ENCODE assay signal across 14 cellular contexts in genomic region chr2:44267269-44268258, GRCh38. TPM values are rescaled to one million over a fixed set of nuclear protein-coding genes. Genes with fewer than 3 reads are reported as not detected.
DNase-seq lines count a peak whose midpoint lies in the region; ATAC-seq and TF ChIP-seq lines count a peak whose summit lies in the region.
"Had no signal": no experiment of that assay in that cellular context is flagged by ENCODE, and none has a peak within 500 bp of the region (broad histone marks: within the 10 kb centered on the region; RNA-seq: fewer than 3 reads in every experiment).

No MANE protein-coding gene starts in this region.

- TF ChIP-seq CTCF in ascending aorta (IDR thresholded peaks at IDR 0.05) (no peak), psoas muscle (IDR thresholded peaks at IDR 0.05) (no peak), Caco-2 (IDR thresholded peaks at IDR 0.05; ENCODE audit: insufficient read depth in 1 of 2, low read depth in 1 of 2, low read length in 1 of 2, severe bottlenecking in 1 of 2, unreplicated experiment in 1 of 2) (no peak)

- no peak overlapping the region for H3K4me3 Mint-ChIP-seq in Caco-2 (ENCODE audit: unreplicated experiment)
- H3K4me3 Mint-ChIP-seq: activated naive CD4-positive, alpha-beta T cell treated with anti-CD3 and anti-CD28 coated beads for 36 hours had no signal

- H3K36me3 ChIP-seq in ascending aorta: no peaks in the 10 kb centered on the region
- H3K36me3 ChIP-seq in psoas muscle (ENCODE audit: insufficient read depth in 1 of 2, low read depth in 1 of 2): no peaks in the 10 kb centered on the region
- no peaks in the 10 kb centered on the region for H3K36me3 ChIP-seq in Caco-2 (ENCODE audit: control insufficient read depth, insufficient read depth, low read length)
- H3K36me3 ChIP-seq: BLaER1, Peyer's patch had no signal

- peak overlapping the region; percentile 81 to 92 for H3K27ac ChIP-seq in ascending aorta
- H3K27ac ChIP-seq in psoas muscle: peak overlapping the region; percentile 78
- H3K27ac ChIP-seq: BLaER1 had no signal

- no peak overlapping the region for H3K27ac Mint-ChIP-seq in Caco-2 (ENCODE audit: unreplicated experiment)
- H3K27ac Mint-ChIP-seq: activated naive CD4-positive, alpha-beta T cell treated with anti-CD3 and anti-CD28 coated beads for 36 hours had no signal

- peaks cover 6% of the 10 kb centered on the region for H3K9me3 Mint-ChIP-seq in Caco-2 (ENCODE audit: unreplicated experiment)
- H3K9me3 Mint-ChIP-seq: activated naive CD4-positive, alpha-beta T cell treated with anti-CD3 and anti-CD28 coated beads for 36 hours had no signal

- ATAC-seq in left cardiac atrium (peak; percentile 69 to 90), psoas muscle (peak; percentile 83 to 96 (median 90)), HG03460 (IDR thresholded peaks at IDR 0.05; ENCODE audit: unreplicated experiment) (no peak)
- ATAC-seq: activated CD4-positive, CD25-positive, alpha-beta regulatory T cell treated with anti-CD3 and anti-CD28 coated beads, Interleukin-2, amount 50 U/mL, for 24 hours had no signal

- CTCF ChIA-PET in Caco-2 (lab: Charles Lee): interaction anchor here (0.7 to 1.5 kb wide), 2 partner anchors 24 to 1135 kb away, joined by 6 read pairs; no protein-coding TSS in a partner anchor

- H3K27me3 Mint-ChIP-seq in Caco-2 (ENCODE audit: insufficient read depth, unreplicated experiment): no peaks in the 10 kb centered on the region

- peaks cover 9 to 42% of the 10 kb centered on the region in 2 donors for H3K4me1 ChIP-seq in ascending aorta
- H3K4me1 ChIP-seq in psoas muscle: peaks cover 17% of the 10 kb centered on the region
- peaks cover 14% of the 10 kb centered on the region for H3K4me1 ChIP-seq in Caco-2
- H3K4me1 ChIP-seq: BLaER1, Peyer's patch had no signal

- POLR2A ChIA-PET in Caco-2 (lab: Charles Lee): no interaction called here

- no TSS peak for BruUV-seq in Caco-2 (replicated peaks; lab: Mats Ljungman, UMichigan)

- H3K36me3 Mint-ChIP-seq in Caco-2 (ENCODE audit: insufficient read depth, unreplicated experiment): peaks cover 7% of the 10 kb centered on the region

- no peaks in the 10 kb centered on the region for H3K27me3 ChIP-seq in ascending aorta
- no peaks in the 10 kb centered on the region for H3K27me3 ChIP-seq in psoas muscle (ENCODE audit: insufficient read depth in 3 of 3, low read length in 2 of 3)
- no peaks in the 10 kb centered on the region for H3K27me3 ChIP-seq in Caco-2 (replicated peaks; ENCODE audit: control insufficient read depth, insufficient read depth, low read length)
- H3K27me3 ChIP-seq: BLaER1, Peyer's patch had no signal

- DNase-seq in COLO829 (ENCODE audit: low spot score) (peak; percentile 41), ascending aorta (ENCODE audit: low spot score in 2 of 2) (peak; percentile 14 to 88), left cardiac atrium (no peak), psoas muscle (no peak), NCI-H524 treated with DMSO at 0.1 percent for 48 hours (lab: John Stamatoyannopoulos, UW) (no peak), DMS79 (lab: John Stamatoyannopoulos, UW) (no peak), Caco-2 (no peak)
- DNase-seq: activated naive CD4-positive, alpha-beta T cell treated with anti-CD3 and anti-CD28 coated beads for 36 hours; erythroblast; NCI-H1417 treated with DMSO at 0.1 percent for 48 hours; Peyer's patch had no signal

- 39 to 47% (median 41%) methylated on average over 8 of the region's 8 CpGs for WGBS in psoas muscle, 3 donors

- H3K4me3 ChIP-seq in ascending aorta: no peak overlapping the region
- H3K4me3 ChIP-seq in psoas muscle: no peak overlapping the region
- H3K4me3 ChIP-seq in Caco-2 (ENCODE audit: low read depth, low read length): no peak overlapping the region
- H3K4me3 ChIP-seq: BLaER1, Peyer's patch had no signal

- H3K9me3 ChIP-seq in ascending aorta (no peaks in the 10 kb centered on the region), psoas muscle (no peaks in the 10 kb centered on the region), Caco-2 (no peaks in the 10 kb centered on the region)
- H3K9me3 ChIP-seq: Peyer's patch had no signal

- peaks cover 11% of the 10 kb centered on the region for H3K4me1 Mint-ChIP-seq in Caco-2 (ENCODE audit: low read depth, unreplicated experiment)

- intact Hi-C loops in ascending aorta (cut with DNase I): loop anchor here (1.0 to 2.0 kb wide), 4 partner anchors 23 to 99 kb away; partner anchors contain the start of genes CAMKMT, PPM1B and PREPL
- intact Hi-C loops in left cardiac atrium (cut with DNase I): no loop called here
- intact Hi-C loops in psoas muscle (cut with DNase I): no loop called here
- intact Hi-C loops in Caco-2 (cut with micrococcal nuclease; ENCODE audit: unreplicated experiment): no loop called here

RNA-seq across cellular contexts. Expression of gene SLC3A1, which starts 7.7 kb away (rescaled TPM):
- total RNA-seq in ascending aorta (1.1 TPM), left cardiac atrium (under 1 TPM in 1 of 2 donors, not detected in 1; 0.24 TPM), psoas muscle (under 1 TPM in 1 of 4 donors, not detected in 3; 0.22 TPM), Caco-2 (2022) (1.5 and 4.0 TPM in 2 replicates)
- under 1 TPM; 0.13 to 0.32 (median 0.13) TPM for polyA plus RNA-seq in psoas muscle
- total RNA-seq: activated naive CD4-positive, alpha-beta T cell treated with anti-CD3 and anti-CD28 coated beads for 36 hours had no signal

Comparison
In these comparisons a context has a peak if more than half of its experiments do, and no peak if none do; other contexts are left out.
1. DNase-seq: peak in COLO829 (single experiment) and ascending aorta (2 of 2); none in left cardiac atrium (single experiment), psoas muscle (0 of 2), NCI-H524 treated with DMSO at 0.1 percent for 48 hours (single experiment), DMS79 (single experiment) and Caco-2 (0 of 2).